8 cellular contexts compared by ENCODE assay signal in the genomic region with DNA sequence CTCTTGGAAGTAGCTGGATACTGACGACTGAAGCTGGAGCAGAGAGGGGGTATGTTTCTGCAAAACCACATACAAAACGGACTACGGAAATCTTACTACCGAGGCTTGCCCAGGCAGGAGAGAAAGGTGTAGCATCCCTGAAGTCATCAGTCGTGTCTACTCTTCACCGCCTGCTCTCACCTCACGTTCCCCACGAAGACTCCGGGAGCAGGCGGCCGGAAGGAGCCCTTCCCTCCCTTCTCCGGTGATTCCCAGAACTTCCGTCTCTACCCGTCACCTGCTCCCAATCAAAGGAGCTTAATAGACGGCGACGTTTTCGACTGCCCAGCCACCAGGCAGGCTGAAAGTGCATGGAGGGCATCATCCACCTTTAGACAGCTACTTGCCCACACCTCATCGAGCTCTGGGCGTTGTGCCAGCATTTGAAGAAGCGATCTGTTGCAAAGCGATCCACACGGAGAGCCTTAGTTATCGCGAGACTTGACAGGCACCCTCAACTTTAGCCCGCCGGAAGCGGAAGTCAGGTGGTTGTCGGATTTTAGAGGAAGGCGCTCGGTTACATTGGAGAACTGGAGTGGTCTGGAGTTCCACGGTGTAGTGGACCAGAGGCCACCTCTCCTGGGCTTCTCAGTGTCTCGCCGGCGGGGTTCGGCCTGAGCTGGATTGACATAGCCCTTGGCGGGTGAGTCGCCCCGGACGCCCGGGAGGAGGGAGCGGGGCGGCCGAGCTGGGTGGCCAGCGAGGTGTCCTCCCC. TPM values are rescaled to one million over a fixed set of nuclear protein-coding genes. Genes with fewer than 3 reads are reported as not detected.
DNase-seq lines count a peak whose midpoint lies in the region; ATAC-seq and TF ChIP-seq lines count a peak whose summit lies in the region.

TSS of gene RAMAC (plus strand) at position 523 of the 754 bp plus-strand sequence. CDS start 2,809 bp downstream, outside the sequence.

- peak; percentile 96 for DNase-seq in DMS 273 (lab: John Stamatoyannopoulos, UW; ENCODE audit: unreplicated experiment)
- peak; percentile 84 for DNase-seq in HuH-7.5 (ENCODE audit: low spot score)
- peak; percentile 98 for DNase-seq in OCI-LY7 (ENCODE audit: low spot score)
- peak; percentile 87 for DNase-seq in activated T-cell treated with anti-CD3 and anti-CD28 coated beads for 24 hours (ENCODE audit: low read depth)
- peak; percentile 88 for DNase-seq in epithelial cell of prostate (ENCODE audit: low read depth, low spot score)
- DNase-seq in mucosa of descending colon: peak; percentile 91 to 96 (median 93)
- DNase-seq in stimulated activated CD8-positive, alpha-beta memory T cell treated with anti-CD3 and anti-CD28 coated beads, Interleukin-4, amount 100 ng/mL, for 24 hours (ENCODE audit: low read depth): peak; percentile 82

- peaks cover 25% of the 10 kb centered on the region; the same call in 1 of the 2 replicates for H3K79me2 ChIP-seq in OCI-LY7 (ENCODE audit: insufficient read depth, low read depth, low read length)

- H3K4me2 ChIP-seq in OCI-LY7 (ENCODE audit: low read length): peak within 1 kb of the TSS; percentile 62

- H2AFZ ChIP-seq in OCI-LY7 (ENCODE audit: low read length): peak within 1 kb of the TSS; percentile 89

- POLR2A ChIA-PET in OCI-LY7 (lab: Charles Lee): interaction anchor here (0.6 to 3.1 kb wide), 11 partner anchors 11 to 448 kb away, joined by 3 to 12 read pairs (median 4); no protein-coding TSS in a partner anchor

- H3K4me3 ChIP-seq in OCI-LY7 (ENCODE audit: low read depth, low read length, poor library complexity, severe bottlenecking): peak within 1 kb of the TSS; percentile 95
- peak within 1 kb of the TSS; percentile 52 for H3K4me3 ChIP-seq in mucosa of descending colon

- H4K20me1 ChIP-seq in OCI-LY7 (ENCODE audit: insufficient read depth, low read length): 0 out of 2 replicates have a peak, but pooled peaks cover 3% of the 10 kb centered on the region

- ATAC-seq in GM21526 (IDR thresholded peaks at IDR 0.05; ENCODE audit: low FRiP score, unreplicated experiment) (peak; percentile 92), mucosa of descending colon (peak; percentile 99)

- TF ChIP-seq CTCF in OCI-LY7 (conservative IDR thresholded peaks at IDR 0.05; ENCODE audit: low read length) (no peak), mucosa of descending colon (IDR thresholded peaks at IDR 0.05) (no peak)

- CTCF ChIA-PET in OCI-LY7 (lab: Charles Lee; ENCODE audit: unreplicated experiment): interaction anchor here (0.6 kb wide), 1 partner anchor 836 kb away, joined by 3 read pairs; no protein-coding TSS in a partner anchor

- H3K9me3 ChIP-seq in OCI-LY7 (ENCODE audit: low read length): no peaks in the 10 kb centered on the region
- H3K9me3 ChIP-seq in mucosa of descending colon: no peaks in the 10 kb centered on the region

- H3K27ac ChIP-seq in OCI-LY7 (ENCODE audit: low read depth, low read length, poor library complexity, severe bottlenecking): peak within 1 kb of the TSS; percentile 46
- H3K27ac ChIP-seq in epithelial cell of prostate: peak within 1 kb of the TSS; percentile 65

- intact Hi-C loops in OCI-LY7 (cut with micrococcal nuclease; ENCODE audit: unreplicated experiment): loop anchor here (2.0 to 5.0 kb wide), 2 partner anchors 139 to 177 kb away; partner anchors contain the start of gene WHAMM
- intact Hi-C loops in mucosa of descending colon (cut with DNase I, micrococcal nuclease): no loop called here

- TSS peak; percentile 66 for BruUV-seq in OCI-LY7 (replicated peaks; lab: Mats Ljungman, UMichigan)

- peaks cover 30% of the 10 kb centered on the region for H3K36me3 ChIP-seq in OCI-LY7 (ENCODE audit: insufficient read depth, low read length)
- no peaks in the 10 kb centered on the region for H3K36me3 ChIP-seq in mucosa of descending colon (ENCODE audit: low read depth)

- H3K9me2 ChIP-seq in OCI-LY7 (ENCODE audit: insufficient read depth, low read length): no peaks in the 10 kb centered on the region

- peaks cover 13% of the 10 kb centered on the region for H3K4me1 ChIP-seq in OCI-LY7 (ENCODE audit: insufficient read depth, low read length, poor library complexity, severe bottlenecking)
- peaks cover 6% of the 10 kb centered on the region for H3K4me1 ChIP-seq in mucosa of descending colon (ENCODE audit: low read depth)

RNA-seq across cellular contexts. Expression of gene RAMAC, which starts in this region (rescaled TPM):
- 28.1 and 39.0 TPM in 2 replicates for total RNA-seq in OCI-LY7 (2014; rRNA removed; shearing (Covaris generic))
- total RNA-seq in OCI-LY7 (2022) (23.4 and 24.0 TPM in 2 replicates), mucosa of descending colon (10 to 100 TPM; 19.5 to 23.9 (median 20.6) TPM)

Comparison
In these comparisons a context has a peak if more than half of its experiments do, and no peak if none do; other contexts are left out.
1. Peak in every context shown above with its lines: DNase-seq, ATAC-seq, H3K4me3 ChIP-seq and H3K27ac ChIP-seq.